In genomic region chr6:137202078-137202477, GRCh38 we compare ENCODE assay signal across 12 cellular contexts.
A peak's percentile ranks its signal among the peaks of the same experiment; 100 is the strongest.
DNase-seq lines count a peak whose midpoint lies in the region; ATAC-seq and TF ChIP-seq lines count a peak whose summit lies in the region.
"Had no signal": no experiment of that assay in that cellular context is flagged by ENCODE, and none has a peak within 500 bp of the region (broad histone marks: within the 10 kb centered on the region; RNA-seq: fewer than 3 reads in every experiment).

No MANE protein-coding gene starts in this region.

- peak; percentile 16; the same call in 1 of the 2 replicates for TF ChIP-seq CTCF in 22Rv1 (IDR thresholded peaks at IDR 0.05)
- TF ChIP-seq CTCF in VCaP (conservative IDR thresholded peaks at IDR 0.05) = peak; percentile 92

- ATAC-seq in GM19023 (IDR thresholded peaks at IDR 0.05; ENCODE audit: unreplicated experiment) = peak; percentile 67
- ATAC-seq in GM18505 (IDR thresholded peaks at IDR 0.05; ENCODE audit: unreplicated experiment) = no peak
- no peak for ATAC-seq in GM21825 (IDR thresholded peaks at IDR 0.05; ENCODE audit: unreplicated experiment)
- no peak for ATAC-seq in GM21526 (IDR thresholded peaks at IDR 0.05; ENCODE audit: low FRiP score, unreplicated experiment)
- ATAC-seq in GM19035 (IDR thresholded peaks at IDR 0.05; ENCODE audit: unreplicated experiment) = no peak
- ATAC-seq: mucosa of descending colon had no signal

- peak; percentile 19 to 48 for DNase-seq in hippocampal formation (lab: John Stamatoyannopoulos, UW)
- DNase-seq: activated CD4-positive, CD25-positive, alpha-beta regulatory T cell treated with anti-CD3 and anti-CD28 coated beads, Interleukin-2, amount 50 U/mL, for 72 hours; CD4-positive, CD25-positive, alpha-beta regulatory T cell; mucosa of descending colon; NCI-H1417 treated with DMSO at 0.1 percent for 48 hours had no signal

- H3K27ac ChIP-seq in 22Rv1 (no peak overlapping the region), VCaP (no peak overlapping the region)

- TF ChIP-seq POLR2A in GM18505 (IDR thresholded peaks at IDR 0.05; ENCODE audit: borderline replicate concordance, extremely low read depth, insufficient read depth, insufficient read length) = no peak
